22 cellular contexts compared by ENCODE assay signal in the genomic region with DNA sequence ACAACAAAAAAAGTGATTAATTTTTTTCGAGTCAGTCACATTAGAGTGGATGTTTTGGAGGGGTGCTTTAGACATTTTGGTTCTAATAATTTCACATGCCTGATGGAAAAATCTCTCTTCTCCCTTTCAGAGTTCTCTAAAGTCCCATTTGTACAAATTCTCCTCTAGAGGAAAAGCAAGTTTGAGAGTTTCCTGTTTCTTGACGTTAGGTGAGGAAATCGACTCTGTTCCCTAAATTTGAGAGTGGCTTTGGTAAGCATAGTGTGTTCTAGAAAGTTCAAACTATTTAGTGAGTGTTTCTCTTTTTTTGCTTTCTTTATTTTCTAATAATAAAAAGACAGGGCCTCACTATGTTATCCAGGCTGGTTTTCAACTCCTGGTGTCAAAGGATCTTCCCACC. TPM values are rescaled to one million over a fixed set of nuclear protein-coding genes. Genes with fewer than 3 reads are reported as not detected.
"Had no signal": no experiment of that assay in that cellular context is flagged by ENCODE, and none has a peak within 500 bp of the region (broad histone marks: within the 10 kb centered on the region; RNA-seq: fewer than 3 reads in every experiment).

No MANE protein-coding gene starts in this region.

- H3K27ac ChIP-seq: foreskin keratinocyte, neural progenitor cell, prostate gland had no signal

- H3K36me3 ChIP-seq: neural progenitor cell, prostate gland had no signal

- H3K4me3 ChIP-seq: lung, prostate gland had no signal

- H3K9ac ChIP-seq: neural progenitor cell had no signal

- H2AFZ ChIP-seq: neural progenitor cell had no signal

- ATAC-seq: activated naive CD4-positive, alpha-beta T cell treated with anti-CD3 and anti-CD28 coated beads, Interleukin-2, amount 50 U/mL, for 72 hours; activated T-helper 17 cell treated with anti-CD3 and anti-CD28 coated beads, Interleukin-2, amount 50 U/mL, for 72 hours; foreskin keratinocyte; left lobe of liver; naive thymus-derived CD8-positive, alpha-beta T cell; WTC11 had no signal

- H3K4me1 ChIP-seq: foreskin keratinocyte, prostate gland had no signal

- H3K9me3 ChIP-seq: prostate gland had no signal

- DNase-seq: activated T-cell treated with anti-CD3 and anti-CD28 coated beads, Interleukin-2, amount 50 U/mL, for 24 hours; aorta; effector memory CD4-positive, alpha-beta T cell; foreskin keratinocyte; kidney; naive thymus-derived CD8-positive, alpha-beta T cell; stimulated activated CD4-positive, alpha-beta T cell treated with anti-CD3 and anti-CD28 coated beads, Interleukin-4, amount 100 ng/mL, for 1 hour; stimulated activated naive CD4-positive, alpha-beta T cell; T-helper 9 cell had no signal

- H3K27me3 ChIP-seq: foreskin keratinocyte, neural progenitor cell had no signal

- FAIRE-seq: kidney had no signal

RNA-seq across cellular contexts. Expression of a gene that starts 44.1 kb away (rescaled TPM):
- total RNA-seq: activated naive CD4-positive, alpha-beta T cell treated with anti-CD3 and anti-CD28 coated beads, Interleukin-2, amount 50 U/mL, for 72 hours; activated T-helper 17 cell treated with anti-CD3 and anti-CD28 coated beads, Interleukin-2, amount 50 U/mL, for 72 hours; aorta; cardiac septum; dermis microvascular lymphatic vessel endothelial cell; foreskin keratinocyte; kidney; left lobe of liver; lung; naive thymus-derived CD8-positive, alpha-beta T cell; osteoblast; ureter; WTC11 had no signal
- polyA plus RNA-seq: adipose tissue; aorta; esophagus; foreskin keratinocyte; lung; naive thymus-derived CD8-positive, alpha-beta T cell had no signal
